Comparison of ENCODE assay signal across 1 cellular context in genomic region chr10:20714518-20714917, GRCh38.
TF ChIP-seq lines count a peak whose summit lies in the region.

No MANE protein-coding gene starts in this region.

TF ChIP-seq in SK-N-SH, 30 proteins besides CTCF, POLR2A, EP300 and RAD21 (continued from another document):
- TF ChIP-seq, protein P1, sequence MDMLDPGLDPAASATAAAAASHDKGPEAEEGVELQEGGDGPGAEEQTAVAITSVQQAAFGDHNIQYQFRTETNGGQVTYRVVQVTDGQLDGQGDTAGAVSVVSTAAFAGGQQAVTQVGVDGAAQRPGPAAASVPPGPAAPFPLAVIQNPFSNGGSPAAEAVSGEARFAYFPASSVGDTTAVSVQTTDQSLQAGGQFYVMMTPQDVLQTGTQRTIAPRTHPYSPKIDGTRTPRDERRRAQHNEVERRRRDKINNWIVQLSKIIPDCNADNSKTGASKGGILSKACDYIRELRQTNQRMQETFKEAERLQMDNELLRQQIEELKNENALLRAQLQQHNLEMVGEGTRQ (IDR thresholded peaks at IDR 0.05; ENCODE audit: borderline replicate concordance, low read depth, low read length), result no peak
- TF ChIP-seq RXRA (IDR thresholded peaks at IDR 0.05; ENCODE audit: borderline replicate concordance, low read depth), result no peak
- TF ChIP-seq MAX (IDR thresholded peaks at IDR 0.05; ENCODE audit: low read depth), result no peak
- no peak for TF ChIP-seq GABPA (IDR thresholded peaks at IDR 0.05; ENCODE audit: low read depth)
- TF ChIP-seq FOXM1 (IDR thresholded peaks at IDR 0.05; ENCODE audit: low read depth), result no peak
- TF ChIP-seq FOXJ3 (CRISPR knock-in tag; IDR thresholded peaks at IDR 0.05), result no peak
- TF ChIP-seq CHD2 (IDR thresholded peaks at IDR 0.05; ENCODE audit: low read length, partially characterized antibody), result no peak
- TF ChIP-seq SIN3A (IDR thresholded peaks at IDR 0.05; ENCODE audit: borderline replicate concordance, low read depth, low read length), result no peak
TF ChIP-seq in SK-N-SH: peak in this region for 0.
